8 cellular contexts compared by ENCODE assay signal in genomic region chr19:18571564-18572344, GRCh38. TPM values are rescaled to one million over a fixed set of nuclear protein-coding genes. Genes with fewer than 3 reads are reported as not detected.
DNase-seq lines count a peak whose midpoint lies in the region; ATAC-seq, FAIRE-seq and TF ChIP-seq lines count a peak whose summit lies in the region.

UBA52 (plus strand) TSS chr19:18571857; CDS start chr19:18573301, 1,444 bp downstream.

- H3K9ac ChIP-seq in iPS-20b (ENCODE audit: low read depth, low read length), result peak within 1 kb of the TSS; percentile 100

- TF ChIP-seq POLR2A in breast epithelium (IDR thresholded peaks at IDR 0.05), result peak; percentile 68

- H3K27me3 ChIP-seq in ACC112 (ENCODE audit: insufficient read depth, low read length), result no peaks in the 10 kb centered on the region
- no peaks in the 10 kb centered on the region for H3K27me3 ChIP-seq in breast epithelium
- no peaks in the 10 kb centered on the region for H3K27me3 ChIP-seq in iPS-20b (ENCODE audit: insufficient read depth, low read length)
- H3K27me3 ChIP-seq in small intestine (ENCODE audit: control insufficient read depth in 2 of 2, insufficient read depth in 2 of 2, low read length in 2 of 2), result no peaks in the 10 kb centered on the region

- no peak within 1 kb of the TSS for H2AFZ ChIP-seq in ACC112 (ENCODE audit: low read length, unreplicated experiment)

- TF ChIP-seq CTCF in VCaP (conservative IDR thresholded peaks at IDR 0.05), result no peak
- TF ChIP-seq CTCF in breast epithelium (IDR thresholded peaks at IDR 0.05), result no peak

- peak; percentile 15 for FAIRE-seq in small intestine (lab: Jason Lieb, UNC)

- H3K36me3 ChIP-seq in ACC112 (ENCODE audit: insufficient read depth, low read length) (peaks cover 11% of the 10 kb centered on the region; the same call in 1 of the 2 replicates), breast epithelium (peaks cover 15% of the 10 kb centered on the region), iPS-20b (ENCODE audit: insufficient read depth, low read depth, low read length) (peaks cover 68% of the 10 kb centered on the region), small intestine (ENCODE audit: control insufficient read depth in 2 of 2, insufficient read depth in 2 of 2, low read length in 2 of 2) (peaks cover 15 to 19% of the 10 kb centered on the region in 2 donors)

- peaks cover 11% of the 10 kb centered on the region for H3K4me1 ChIP-seq in ACC112 (ENCODE audit: control insufficient read depth, insufficient read depth, low read length, unreplicated experiment)
- peaks cover 10 to 14% of the 10 kb centered on the region in 2 donors for H3K4me1 ChIP-seq in breast epithelium
- peaks cover 9% of the 10 kb centered on the region; the same call in 1 of the 2 replicates for H3K4me1 ChIP-seq in iPS-20b (ENCODE audit: insufficient read depth, low read length)
- peaks cover 6 to 7% of the 10 kb centered on the region in 2 donors for H3K4me1 ChIP-seq in small intestine (ENCODE audit: control insufficient read depth in 2 of 2, insufficient read depth in 1 of 2, low read depth in 1 of 2, low read length in 1 of 2)

- intact Hi-C loops in breast epithelium (cut with DNase I; ENCODE audit: low total_unique reads), result no loop called here

- WGBS in small intestine, 3 donors, result 0% methylated on average over 45 to 75 of the region's 75 CpGs

- peak within 1 kb of the TSS; percentile 87 for H3K4me3 ChIP-seq in ACC112 (ENCODE audit: low read depth, low read length)
- peak within 1 kb of the TSS; percentile 85 to 99 (median 90) for H3K4me3 ChIP-seq in breast epithelium
- peak within 1 kb of the TSS; percentile 100 for H3K4me3 ChIP-seq in iPS-20b (ENCODE audit: low read length)
- H3K4me3 ChIP-seq in small intestine (ENCODE audit: low read depth in 1 of 2, low read length in 2 of 2), result peak within 1 kb of the TSS; percentile 92

- peaks cover 23% of the 10 kb centered on the region for H3K79me2 ChIP-seq in ACC112 (ENCODE audit: control insufficient read depth, insufficient read depth, low read length, unreplicated experiment)

- H3K27ac ChIP-seq in ACC112 (ENCODE audit: low read depth, low read length) (peak within 1 kb of the TSS; percentile 60), VCaP (peak within 1 kb of the TSS; percentile 93), breast epithelium (peak within 1 kb of the TSS; percentile 92 to 93), iPS-20b (ENCODE audit: low read length) (no peak within 1 kb of the TSS), small intestine (ENCODE audit: low read depth in 1 of 2, low read length in 1 of 2) (peak within 1 kb of the TSS; percentile 85 to 96)

- no peaks in the 10 kb centered on the region for H3K9me3 ChIP-seq in breast epithelium
- no peaks in the 10 kb centered on the region for H3K9me3 ChIP-seq in iPS-20b (ENCODE audit: insufficient read depth, low read depth, low read length)
- no peaks in the 10 kb centered on the region for H3K9me3 ChIP-seq in small intestine (ENCODE audit: control insufficient read depth, low read depth)

- ATAC-seq in GM18868 (IDR thresholded peaks at IDR 0.05; ENCODE audit: unreplicated experiment) (peak; percentile 93), HG03108 (IDR thresholded peaks at IDR 0.05; ENCODE audit: unreplicated experiment) (peak; percentile 87)

- DNase-seq in NCI-H2196 treated with DMSO at 0.1 percent for 48 hours (lab: John Stamatoyannopoulos, UW; ENCODE audit: unreplicated experiment) (peak; percentile 96), breast epithelium (ENCODE audit: low spot score in 2 of 2) (peak; percentile 98 to 99), small intestine (peak; percentile 98)

RNA-seq across cellular contexts. Expression of gene UBA52, which starts in this region (rescaled TPM):
- total RNA-seq in breast epithelium, result 100 to 1,000 TPM; 729 to 865 (median 831) TPM
- 1,000 to 10,000 TPM in 2 of 3 donors, 100 to 1,000 TPM in 1; 741 to 1,139 (median 1,049) TPM for polyA plus RNA-seq in small intestine
